15 cellular contexts compared by ENCODE assay signal in the genomic region with DNA sequence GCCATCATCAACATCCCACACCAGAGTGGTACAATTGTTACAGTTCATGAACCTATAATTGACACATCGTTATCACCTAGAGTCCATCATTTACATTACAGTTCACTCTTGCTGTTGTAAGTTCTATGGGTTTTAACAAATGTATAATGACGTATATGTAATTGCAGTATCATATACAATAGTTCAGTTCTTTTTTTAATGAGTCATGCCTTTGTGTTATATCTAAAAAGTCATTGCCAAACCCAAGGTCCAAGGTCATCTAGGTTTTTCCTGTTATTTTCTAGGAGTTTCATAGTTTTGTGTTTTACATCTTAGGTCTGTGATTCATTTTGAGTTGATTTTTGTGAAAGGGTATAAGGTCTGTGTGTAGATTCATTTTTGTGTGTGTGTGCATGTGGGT.
DNase-seq lines count a peak whose midpoint lies in the region; FAIRE-seq and TF ChIP-seq lines count a peak whose summit lies in the region.
"Had no signal": no experiment of that assay in that cellular context is flagged by ENCODE, and none has a peak within 500 bp of the region (broad histone marks: within the 10 kb centered on the region; RNA-seq: fewer than 3 reads in every experiment).

No MANE protein-coding gene starts in this region.

- H3K27ac ChIP-seq in astrocyte (ENCODE audit: low read depth, low read length) (peak overlapping the region; percentile 54), fibroblast of lung (ENCODE audit: insufficient read depth, low read length) (peak overlapping the region; percentile 27), osteoblast (ENCODE audit: low read depth, low read length) (peak overlapping the region; percentile 83), kidney (ENCODE audit: low read depth in 2 of 2, low read length in 2 of 2) (no peak overlapping the region)

- H3K27ac Mint-ChIP-seq in astrocyte (ENCODE audit: unreplicated experiment), result no peak overlapping the region
- H3K27ac Mint-ChIP-seq: CD4-positive, alpha-beta memory T cell had no signal

- H3K9me3 ChIP-seq in astrocyte (ENCODE audit: insufficient read depth, low read depth, low read length) (no peaks in the 10 kb centered on the region), fibroblast of lung (ENCODE audit: control insufficient read depth, insufficient read depth, low read depth, low read length) (no peaks in the 10 kb centered on the region), osteoblast (ENCODE audit: low read depth, low read length) (no peaks in the 10 kb centered on the region), kidney (ENCODE audit: control insufficient read depth in 1 of 2, low read length in 2 of 2) (no peaks in the 10 kb centered on the region)
- H3K9me3 ChIP-seq: BE2C had no signal

- no peak overlapping the region for H2AFZ ChIP-seq in astrocyte (ENCODE audit: low read depth, low read length)
- H2AFZ ChIP-seq in fibroblast of lung (ENCODE audit: low read length), result no peak overlapping the region
- no peak overlapping the region for H2AFZ ChIP-seq in osteoblast (ENCODE audit: low read length)

- H3K36me3 ChIP-seq in astrocyte (ENCODE audit: insufficient read depth, low read length), result no peaks in the 10 kb centered on the region
- H3K36me3 ChIP-seq in fibroblast of lung (ENCODE audit: control insufficient read depth, insufficient read depth, low read length), result no peaks in the 10 kb centered on the region
- no peaks in the 10 kb centered on the region for H3K36me3 ChIP-seq in osteoblast (ENCODE audit: insufficient read depth, low read length)
- no peaks in the 10 kb centered on the region for H3K36me3 ChIP-seq in kidney (ENCODE audit: control insufficient read depth in 1 of 2, insufficient read depth in 2 of 2, low read length in 2 of 2)
- H3K36me3 ChIP-seq: BE2C had no signal

- H3K79me2 ChIP-seq in astrocyte (ENCODE audit: insufficient read depth, low read length) (no peaks in the 10 kb centered on the region), fibroblast of lung (ENCODE audit: control insufficient read depth, insufficient read depth, low read length) (no peaks in the 10 kb centered on the region), osteoblast (ENCODE audit: insufficient read depth, low read length) (no peaks in the 10 kb centered on the region)

- H3K27me3 ChIP-seq in astrocyte (ENCODE audit: insufficient read depth, low read length) (no peaks in the 10 kb centered on the region), fibroblast of lung (ENCODE audit: control insufficient read depth, insufficient read depth, low read length) (no peaks in the 10 kb centered on the region), osteoblast (ENCODE audit: insufficient read depth, low read length) (no peaks in the 10 kb centered on the region)
- H3K27me3 ChIP-seq: BE2C had no signal

- DNase-seq in ELR (ENCODE audit: low read depth) (peak; percentile 67), astrocyte (ENCODE audit: low read depth) (peak; percentile 54), fibroblast of lung (ENCODE audit: low read depth in 2 of 2) (peak; percentile 66 to 73), osteoblast (ENCODE audit: insufficient read length, low spot score, missing footprints) (no peak), D341Med (ENCODE audit: low spot score) (no peak), kidney (no peak), H4 (ENCODE audit: low spot score) (no peak)
- DNase-seq: BE2C; CD4-positive, alpha-beta memory T cell; DND-41; NCI-H1048; NCI-H2107; NCI-H345; NCI-H69 had no signal

- H3K4me3 ChIP-seq in astrocyte (ENCODE audit: insufficient read depth, low read depth, low read length) (no peak overlapping the region), fibroblast of lung (replicated peaks in 1 of 4; ENCODE audit: control extremely low read depth in 1 of 4, insufficient read depth in 1 of 4, low read depth in 3 of 4, low read length in 4 of 4) (no peak overlapping the region), osteoblast (ENCODE audit: insufficient read depth, low read length) (no peak overlapping the region), kidney (ENCODE audit: low read length in 2 of 2) (no peak overlapping the region)

- peaks cover 7% of the 10 kb centered on the region for H3K27me3 Mint-ChIP-seq in astrocyte (ENCODE audit: low read depth, unreplicated experiment)

- H3K9ac ChIP-seq in astrocyte (ENCODE audit: low read length) (no peak overlapping the region), fibroblast of lung (ENCODE audit: insufficient read depth, low read length) (no peak overlapping the region), kidney (ENCODE audit: low read length in 2 of 2) (no peak overlapping the region)

- H3K4me2 ChIP-seq in astrocyte (ENCODE audit: low read length), result peak overlapping the region; percentile 16
- H3K4me2 ChIP-seq in fibroblast of lung (ENCODE audit: extremely low read depth, insufficient read depth, low read length), result peak overlapping the region; percentile 13
- H3K4me2 ChIP-seq in osteoblast (ENCODE audit: insufficient read depth, low read length), result peak overlapping the region; percentile 26

- H3K4me1 Mint-ChIP-seq in astrocyte (ENCODE audit: low read depth, unreplicated experiment), result peaks cover 2% of the 10 kb centered on the region
- H3K4me1 Mint-ChIP-seq: CD4-positive, alpha-beta memory T cell had no signal

- H3K4me3 Mint-ChIP-seq in astrocyte (ENCODE audit: unreplicated experiment), result no peak overlapping the region
- H3K4me3 Mint-ChIP-seq: CD4-positive, alpha-beta memory T cell had no signal

- TF ChIP-seq CTCF in astrocyte (IDR thresholded peaks at IDR 0.05; ENCODE audit: insufficient read depth, low read depth, low read length), result no peak
- TF ChIP-seq CTCF in fibroblast of lung (conservative IDR thresholded peaks at IDR 0.05 in 1 of 2, IDR thresholded peaks at IDR 0.05 in 1 of 2; ENCODE audit: low read depth in 1 of 2, low read length in 2 of 2), result no peak
- no peak for TF ChIP-seq CTCF in osteoblast (IDR thresholded peaks at IDR 0.05; ENCODE audit: extremely low read depth, low read depth, low read length)
- TF ChIP-seq CTCF in kidney (IDR thresholded peaks at IDR 0.05; ENCODE audit: borderline replicate concordance, extremely low read depth, insufficient read depth), result no peak

- no peaks in the 10 kb centered on the region for H3K36me3 Mint-ChIP-seq in astrocyte (ENCODE audit: low read depth, unreplicated experiment)

- intact Hi-C loops in kidney (cut with DNase I), result no loop called here

- peak; percentile 47 for FAIRE-seq in astrocyte (lab: Jason Lieb, UNC)
- no peak for FAIRE-seq in kidney (lab: Jason Lieb, UNC)
- FAIRE-seq: H1 had no signal

- H3K4me1 ChIP-seq in astrocyte (ENCODE audit: insufficient read depth, low read length), result peaks cover 16% of the 10 kb centered on the region
- peaks cover 10% of the 10 kb centered on the region for H3K4me1 ChIP-seq in fibroblast of lung (ENCODE audit: control insufficient read depth, extremely low read depth, insufficient read depth, low read length)
- H3K4me1 ChIP-seq in osteoblast (ENCODE audit: insufficient read depth, low read length), result peaks cover 31% of the 10 kb centered on the region
- H3K4me1 ChIP-seq in kidney (ENCODE audit: control insufficient read depth in 1 of 2, insufficient read depth in 1 of 2, low read depth in 1 of 2, low read length in 2 of 2), result no peaks in the 10 kb centered on the region
- H3K4me1 ChIP-seq: BE2C had no signal

- H4K20me1 ChIP-seq in astrocyte (ENCODE audit: insufficient read depth, low read length) (no peaks in the 10 kb centered on the region), fibroblast of lung (ENCODE audit: control insufficient read depth, extremely low read depth, insufficient read depth, low read length) (no peaks in the 10 kb centered on the region), osteoblast (ENCODE audit: insufficient read depth, low read length) (no peaks in the 10 kb centered on the region)

- no peaks in the 10 kb centered on the region for H3K9me3 Mint-ChIP-seq in astrocyte (ENCODE audit: unreplicated experiment)

Comparison
In these comparisons a context has a peak if more than half of its experiments do, and no peak if none do; other contexts are left out.
1. DNase-seq: peak in ELR (single experiment), astrocyte (single experiment) and fibroblast of lung (2 of 2); none in osteoblast (single experiment), D341Med (single experiment), kidney (single experiment) and H4 (single experiment).
2. H3K27ac ChIP-seq: peak in astrocyte (single experiment), fibroblast of lung (single experiment) and osteoblast (single experiment); none in kidney (0 of 2).
3. Peak in every context shown above with its lines, with median percentiles within 50 percentile points of each other: H3K4me2 ChIP-seq.